Comparison of ENCODE assay signal across 8 cellular contexts in genomic region chr20:59222239-59222981, GRCh38. TPM values are rescaled to one million over a fixed set of nuclear protein-coding genes. Genes with fewer than 3 reads are reported as not detected.
DNase-seq lines count a peak whose midpoint lies in the region; ATAC-seq lines count a peak whose summit lies in the region.

No MANE protein-coding gene starts in this region.

- peaks cover 0 to 2% (median 0%) of the 10 kb centered on the region in 8 donors for H3K9me3 Mint-ChIP-seq in CD4-positive, alpha-beta memory T cell
- no peaks in the 10 kb centered on the region for H3K9me3 Mint-ChIP-seq in activated naive CD4-positive, alpha-beta T cell treated with anti-CD3 and anti-CD28 coated beads, Interleukin-2, amount 10 ng/mL, durations not matched to agents 7 days and 5 days

- in situ Hi-C loops in SK-MEL-5 (cut with HindIII; ENCODE audit: low pct_unique_long_range_greater_than_20kb, low sequenced_read_pairs), result no loop called here

- H3K27me3 ChIP-seq in CD4-positive, alpha-beta memory T cell (ENCODE audit: insufficient read depth, low read length), result no peaks in the 10 kb centered on the region

- peak; percentile 75 to 79 (median 77) for DNase-seq in CD4-positive, alpha-beta memory T cell
- DNase-seq in KG1 (lab: John Stamatoyannopoulos, UW) (peak; percentile 30), SK-MEL-5 (ENCODE audit: low read depth, low spot score) (peak; percentile 71), globus pallidus (ENCODE audit: low spot score) (peak; percentile 68), occipital lobe (lab: John Stamatoyannopoulos, UW) (peak; percentile 43), substantia nigra (lab: John Stamatoyannopoulos, UW) (peak in 45 of 49 donors; percentile 5 to 87 (median 52))
- DNase-seq in activated naive CD4-positive, alpha-beta T cell treated with anti-CD3 and anti-CD28 coated beads, Interleukin-2, amount 10 ng/mL, durations not matched to agents 7 days and 5 days, result peak; percentile 85

- H3K4me1 ChIP-seq in CD4-positive, alpha-beta memory T cell (ENCODE audit: insufficient read depth, low read length), result peaks cover 20% of the 10 kb centered on the region

- no peaks in the 10 kb centered on the region for H3K27me3 Mint-ChIP-seq in CD4-positive, alpha-beta memory T cell
- H3K27me3 Mint-ChIP-seq in activated naive CD4-positive, alpha-beta T cell treated with anti-CD3 and anti-CD28 coated beads, Interleukin-2, amount 10 ng/mL, durations not matched to agents 7 days and 5 days, result peaks cover 4% of the 10 kb centered on the region

- H3K4me3 ChIP-seq in CD4-positive, alpha-beta memory T cell (ENCODE audit: low read length in 2 of 2), result peak overlapping the region in 1 of 2 donors; percentile 30

- intact Hi-C loops in CD4-positive, alpha-beta memory T cell (cut with micrococcal nuclease), result loop anchor here (1.0 to 5.0 kb wide), 5 partner anchors 75 to 352 kb away; no protein-coding TSS in a partner anchor

- peak; percentile 86 for ATAC-seq in GM21360 (IDR thresholded peaks at IDR 0.05; ENCODE audit: unreplicated experiment)

- CTCF ChIA-PET in CD4-positive, alpha-beta memory T cell (lab: Charles Lee; ENCODE audit: partially characterized antibody), result interaction anchor here (0.7 to 5.3 kb wide), 29 partner anchors 9 to 359 kb away, joined by 3 to 73 read pairs (median 5); partner anchors contain the start of gene PRELID3B
- CTCF ChIA-PET in activated naive CD4-positive, alpha-beta T cell treated with anti-CD3 and anti-CD28 coated beads, Interleukin-2, amount 10 ng/mL, durations not matched to agents 7 days and 5 days (lab: Charles Lee), result interaction anchor here (0.7 to 4.3 kb wide), 13 partner anchors 11 to 358 kb away, joined by 3 to 30 read pairs (median 4); partner anchors contain the start of gene PRELID3B

- peak overlapping the region; percentile 36 for H3K27ac ChIP-seq in CD4-positive, alpha-beta memory T cell (ENCODE audit: low read depth, low read length)
- no peak overlapping the region for H3K27ac ChIP-seq in substantia nigra (ENCODE audit: low read depth, low read length, poor library complexity, severe bottlenecking)

- H3K36me3 Mint-ChIP-seq in CD4-positive, alpha-beta memory T cell, result peaks cover 16 to 56% of the 10 kb centered on the region in 2 donors
- H3K36me3 Mint-ChIP-seq in activated naive CD4-positive, alpha-beta T cell treated with anti-CD3 and anti-CD28 coated beads, Interleukin-2, amount 10 ng/mL, durations not matched to agents 7 days and 5 days, result peaks cover 28% of the 10 kb centered on the region

- peak overlapping the region; percentile 78 to 86 (median 83) for H3K4me3 Mint-ChIP-seq in CD4-positive, alpha-beta memory T cell
- H3K4me3 Mint-ChIP-seq in activated naive CD4-positive, alpha-beta T cell treated with anti-CD3 and anti-CD28 coated beads, Interleukin-2, amount 10 ng/mL, durations not matched to agents 7 days and 5 days, result peak overlapping the region; percentile 69

- POLR2A ChIA-PET in CD4-positive, alpha-beta memory T cell (lab: Charles Lee; ENCODE audit: partially characterized antibody), result interaction anchor here (0.8 to 1.9 kb wide), 11 partner anchors 31 to 190 kb away, joined by 3 to 11 read pairs (median 5); partner anchors contain the start of genes ATP5F1E and PRELID3B

- peak overlapping the region; percentile 54 to 93 (median 82) for H3K27ac Mint-ChIP-seq in CD4-positive, alpha-beta memory T cell
- H3K27ac Mint-ChIP-seq in activated naive CD4-positive, alpha-beta T cell treated with anti-CD3 and anti-CD28 coated beads, Interleukin-2, amount 10 ng/mL, durations not matched to agents 7 days and 5 days, result peak overlapping the region; percentile 78

- H3K9me3 ChIP-seq in CD4-positive, alpha-beta memory T cell (ENCODE audit: control insufficient read depth in 1 of 2, low read length in 2 of 2), result no peaks in the 10 kb centered on the region

- H3K4me1 Mint-ChIP-seq in CD4-positive, alpha-beta memory T cell, result peaks cover 9 to 32% (median 20%) of the 10 kb centered on the region in 4 donors
- peaks cover 20% of the 10 kb centered on the region for H3K4me1 Mint-ChIP-seq in activated naive CD4-positive, alpha-beta T cell treated with anti-CD3 and anti-CD28 coated beads, Interleukin-2, amount 10 ng/mL, durations not matched to agents 7 days and 5 days

- peaks cover 19% of the 10 kb centered on the region for H3K36me3 ChIP-seq in CD4-positive, alpha-beta memory T cell (ENCODE audit: insufficient read depth, low read length)

RNA-seq across cellular contexts. Expression of gene ZNF831, which starts 58.8 kb away (rescaled TPM):
- total RNA-seq in CD4-positive, alpha-beta memory T cell, result 10 to 100 TPM; 46.8 to 49.0 TPM
- 10 to 100 TPM in 1 of 2 donors, 1 to 10 TPM in 1; 7.8 to 12.1 TPM for polyA plus RNA-seq in CD4-positive, alpha-beta memory T cell
- total RNA-seq in SK-MEL-5 (2014; rRNA removed; shearing (Covaris generic)), result not detected in 2 replicates
- polyA plus RNA-seq in SK-MEL-5 (2015; cell fraction: cytosol; rRNA removed), result not detected in 2 replicates
- polyA plus RNA-seq in SK-MEL-5 (2015; cell fraction: nucleus; rRNA removed), result 0.04 TPM in 1 of 2 replicates, not detected in the other
- under 0.01 TPM for total RNA-seq in occipital lobe

Comparison
In these comparisons a context has a peak if more than half of its experiments do, and no peak if none do; other contexts are left out.
1. DNase-seq: peak in every context shown above with its lines; median percentile 85 in activated naive CD4-positive, alpha-beta T cell treated with anti-CD3 and anti-CD28 coated beads, Interleukin-2, amount 10 ng/mL, durations not matched to agents 7 days and 5 days; 77 in CD4-positive, alpha-beta memory T cell; 71 in SK-MEL-5; 68 in globus pallidus; 52 in substantia nigra; 43 in occipital lobe; 30 in KG1.
2. RNA of gene ZNF831, which starts 58.8 kb away (total RNA-seq): 46.8 to 49.0 TPM in CD4-positive, alpha-beta memory T cell; not detected in SK-MEL-5 and under 0.01 TPM in occipital lobe (single experiment); every median in the first group is over 10 times any median in the second.